ENCODE assay signal across 17 cellular contexts in genomic region chr9:137444106-137444790, GRCh38. TPM values are rescaled to one million over a fixed set of nuclear protein-coding genes. Genes with fewer than 3 reads are reported as not detected.
"Had no signal": no experiment of that assay in that cellular context is flagged by ENCODE, and none has a peak within 500 bp of the region (broad histone marks: within the 10 kb centered on the region; RNA-seq: fewer than 3 reads in every experiment).

No MANE protein-coding gene starts in this region.

- FAIRE-seq: bronchial epithelial cell had no signal

- H3K9me3 ChIP-seq: esophagus squamous epithelium, left lung, neutrophil, suprapubic skin, upper lobe of left lung had no signal

- H3K9me3 Mint-ChIP-seq: activated naive CD8-positive, alpha-beta T cell treated with anti-CD3 and anti-CD28 coated beads, Interleukin-2, amount 10 ng/mL, durations not matched to agents 7 days and 5 days; activated T-cell treated with anti-CD3 and anti-CD28 coated beads, Interleukin-2, amount 50 U/mL, for 4 hours had no signal

- H3K4me3 ChIP-seq: esophagus squamous epithelium, left lung, sigmoid colon, suprapubic skin, upper lobe of left lung had no signal

- ATAC-seq: stimulated activated naive CD8-positive, alpha-beta T cell treated with anti-CD3 and anti-CD28 coated beads, Interleukin-15, Interleukin-2, amounts not matched to agents 100 U/mL and 50 U/mL, for 24 hours had no signal

- H3K36me3 ChIP-seq: neutrophil had no signal

- H3K4me3 Mint-ChIP-seq: activated naive CD8-positive, alpha-beta T cell treated with anti-CD3 and anti-CD28 coated beads, Interleukin-2, amount 10 ng/mL, durations not matched to agents 7 days and 5 days; activated T-cell treated with anti-CD3 and anti-CD28 coated beads, Interleukin-2, amount 50 U/mL, for 4 hours had no signal

- H3K27ac Mint-ChIP-seq: activated naive CD8-positive, alpha-beta T cell treated with anti-CD3 and anti-CD28 coated beads, Interleukin-2, amount 10 ng/mL, durations not matched to agents 7 days and 5 days had no signal

- DNase-seq: activated CD4-positive, alpha-beta T cell treated with anti-CD3 and anti-CD28 coated beads, Interleukin-2, amount 50 U/mL, for 48 hours; activated CD4-positive, CD25-positive, alpha-beta regulatory T cell treated with anti-CD3 and anti-CD28 coated beads, Interleukin-2, amount 50 U/mL, for 72 hours; activated gamma-delta T cell; activated naive CD8-positive, alpha-beta T cell treated with anti-CD3 and anti-CD28 coated beads, Interleukin-2, amount 10 ng/mL, durations not matched to agents 7 days and 5 days; activated T-cell treated with anti-CD3 and anti-CD28 coated beads, Interleukin-2, amount 50 U/mL, for 4 hours; esophagus squamous epithelium; foreskin melanocyte; head of caudate nucleus; sigmoid colon; stimulated activated CD4-positive, alpha-beta T cell treated with anti-CD3 and anti-CD28 coated beads, Interleukin-12 subunit alpha, Interleukin-12 subunit beta, amount 100 ng/mL, for 4 hours; stimulated activated CD4-positive, alpha-beta T cell treated with anti-CD3 and anti-CD28 coated beads, Interleukin-2, amount 100 ng/mL, for 48 hours; stimulated activated naive CD8-positive, alpha-beta T cell treated with anti-CD3 and anti-CD28 coated beads, Interleukin-15, Interleukin-2, amounts not matched to agents 100 U/mL and 50 U/mL, for 24 hours; upper lobe of left lung had no signal

- H3K27ac ChIP-seq: esophagus squamous epithelium, left lung, neutrophil, sigmoid colon, suprapubic skin, upper lobe of left lung had no signal

RNA-seq across cellular contexts. Expression of gene ENTPD8, which starts 3.1 kb away (rescaled TPM):
- total RNA-seq: activated naive CD8-positive, alpha-beta T cell treated with anti-CD3 and anti-CD28 coated beads, Interleukin-2, amount 10 ng/mL, durations not matched to agents 7 days and 5 days; activated T-cell treated with anti-CD3 and anti-CD28 coated beads, Interleukin-2, amount 50 U/mL, for 4 hours; bronchial epithelial cell; esophagus squamous epithelium; suprapubic skin had no signal
